13 cellular contexts compared by ENCODE assay signal in the genomic region with DNA sequence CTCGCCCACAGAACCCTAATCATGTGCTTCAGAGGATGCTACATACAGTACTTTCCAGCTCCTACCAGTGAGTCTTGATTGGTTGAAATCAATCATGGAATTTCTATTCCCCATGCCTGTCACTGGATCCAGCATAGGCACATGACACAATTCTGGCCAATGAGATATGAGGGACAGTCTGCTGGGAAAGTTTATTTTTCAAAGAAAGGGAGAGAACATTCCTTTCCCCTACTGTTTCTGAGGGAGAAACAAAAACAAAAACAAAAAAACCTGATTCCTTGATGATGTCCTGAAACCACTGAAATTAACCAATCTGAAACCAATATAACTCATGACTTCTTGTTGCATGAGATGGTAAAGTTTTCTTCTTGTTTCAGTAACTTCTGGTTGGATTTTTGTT. TPM values are rescaled to one million over a fixed set of nuclear protein-coding genes. Genes with fewer than 3 reads are reported as not detected.
DNase-seq lines count a peak whose midpoint lies in the region; ATAC-seq lines count a peak whose summit lies in the region.
"Had no signal": no experiment of that assay in that cellular context is flagged by ENCODE, and none has a peak within 500 bp of the region (broad histone marks: within the 10 kb centered on the region; RNA-seq: fewer than 3 reads in every experiment).

No MANE protein-coding gene starts in this region.

- H3K9me3 ChIP-seq in mesodermal cell (ENCODE audit: control insufficient read depth, low read length), result no peaks in the 10 kb centered on the region
- H3K9me3 ChIP-seq: spleen had no signal

- CTCF ChIA-PET in activated naive CD4-positive, alpha-beta T cell treated with anti-CD3 and anti-CD28 coated beads, Interleukin-2, amount 10 ng/mL, durations not matched to agents 7 days and 5 days (lab: Charles Lee), result interaction anchor here (1.4 kb wide), 1 partner anchor 88 kb away, joined by 3 read pairs; no protein-coding TSS in a partner anchor

- peaks cover 54% of the 10 kb centered on the region for H3K27me3 Mint-ChIP-seq in activated naive CD4-positive, alpha-beta T cell treated with anti-CD3 and anti-CD28 coated beads, Interleukin-2, amount 10 ng/mL, durations not matched to agents 7 days and 5 days

- H3K36me3 ChIP-seq in mesodermal cell (ENCODE audit: control insufficient read depth, insufficient read depth, low read length), result no peaks in the 10 kb centered on the region
- H3K36me3 ChIP-seq: spleen had no signal

- H3K36me3 Mint-ChIP-seq in activated naive CD4-positive, alpha-beta T cell treated with anti-CD3 and anti-CD28 coated beads, Interleukin-2, amount 10 ng/mL, durations not matched to agents 7 days and 5 days, result no peaks in the 10 kb centered on the region

- no peaks in the 10 kb centered on the region for H3K9me3 Mint-ChIP-seq in activated naive CD4-positive, alpha-beta T cell treated with anti-CD3 and anti-CD28 coated beads, Interleukin-2, amount 10 ng/mL, durations not matched to agents 7 days and 5 days

- H3K4me3 ChIP-seq in mesodermal cell (ENCODE audit: extremely low read depth, insufficient read depth, low read length, poor library complexity, severe bottlenecking), result no peak overlapping the region
- H3K4me3 ChIP-seq: lung, spleen had no signal

- WGBS in mesodermal cell (ENCODE audit: insufficient coverage in 2 of 2), 2 experiments, result 100% methylated on average over 1 of the region's 1 CpG

- H3K4me1 Mint-ChIP-seq in activated naive CD4-positive, alpha-beta T cell treated with anti-CD3 and anti-CD28 coated beads, Interleukin-2, amount 10 ng/mL, durations not matched to agents 7 days and 5 days, result peaks cover 14% of the 10 kb centered on the region

- H3K4me3 Mint-ChIP-seq in activated naive CD4-positive, alpha-beta T cell treated with anti-CD3 and anti-CD28 coated beads, Interleukin-2, amount 10 ng/mL, durations not matched to agents 7 days and 5 days, result no peak overlapping the region

- peaks cover 28% of the 10 kb centered on the region for H3K4me1 ChIP-seq in mesodermal cell (ENCODE audit: control insufficient read depth, insufficient read depth, low read length, poor library complexity, severe bottlenecking)

- no peak overlapping the region for H3K27ac Mint-ChIP-seq in activated naive CD4-positive, alpha-beta T cell treated with anti-CD3 and anti-CD28 coated beads, Interleukin-2, amount 10 ng/mL, durations not matched to agents 7 days and 5 days

- DNase-seq in EL (peak; percentile 62), foreskin melanocyte (no peak), left lobe of liver (ENCODE audit: low spot score) (no peak), NCI-H345 treated with DMSO at 0.1 percent for 48 hours (lab: John Stamatoyannopoulos, UW; ENCODE audit: unreplicated experiment) (no peak)
- no peak for DNase-seq in activated naive CD4-positive, alpha-beta T cell treated with anti-CD3 and anti-CD28 coated beads, Interleukin-2, amount 10 ng/mL, durations not matched to agents 7 days and 5 days
- DNase-seq: activated gamma-delta T cell; NK-92 treated with Interleukin-12 subunit alpha and Interleukin-12 subunit beta, amount 100 ng/mL, for 24 hours; spleen; stimulated activated naive CD4-positive, alpha-beta T cell treated with Interleukin-2 at 50 U/mL for 16 hours had no signal

- H3K27ac ChIP-seq in angular gyrus (ENCODE audit: low read depth, low read length), result peak overlapping the region; percentile 67
- H3K27ac ChIP-seq in mesodermal cell (ENCODE audit: low read depth, low read length, severe bottlenecking), result peak overlapping the region; percentile 61

- ATAC-seq in HG02870 (IDR thresholded peaks at IDR 0.05; ENCODE audit: unreplicated experiment), result peak; percentile 0
- ATAC-seq in left lobe of liver, result no peak

RNA-seq across cellular contexts. Expression of a gene that starts 3.3 kb away (rescaled TPM):
- 239 TPM for polyA plus RNA-seq in mesodermal cell (2013, experiment 1 of 2)
- 268 TPM for polyA plus RNA-seq in mesodermal cell (2013, experiment 2 of 2)
- total RNA-seq in left lobe of liver, result 34.5 TPM
